Comparison of ENCODE assay signal across 1 cellular context in the genomic region with DNA sequence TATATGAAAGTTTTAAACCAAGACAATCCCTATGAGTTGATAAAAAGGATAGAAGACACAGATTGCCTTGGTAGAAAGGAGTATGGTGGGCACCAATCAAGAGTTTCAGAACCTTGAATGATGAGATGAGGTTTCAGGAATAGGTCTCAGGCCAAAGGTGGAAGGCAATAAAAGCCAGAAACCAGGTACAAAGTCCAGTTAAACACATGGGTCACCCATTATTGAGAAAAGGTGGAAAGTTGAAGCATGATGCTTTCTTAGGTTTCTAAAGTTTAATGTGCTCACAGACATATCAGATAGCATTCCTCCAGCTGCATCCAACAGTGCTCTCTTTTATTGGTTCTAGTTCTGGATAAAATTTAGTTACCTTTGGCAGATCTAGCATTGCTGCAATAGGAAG.
TF ChIP-seq lines count a peak whose summit lies in the region.

No MANE protein-coding gene starts in this region.

TF ChIP-seq in HepG2, 621 proteins besides CTCF, POLR2A, EP300 and RAD21 (continued from another document):
- TF ChIP-seq, protein P1, sequence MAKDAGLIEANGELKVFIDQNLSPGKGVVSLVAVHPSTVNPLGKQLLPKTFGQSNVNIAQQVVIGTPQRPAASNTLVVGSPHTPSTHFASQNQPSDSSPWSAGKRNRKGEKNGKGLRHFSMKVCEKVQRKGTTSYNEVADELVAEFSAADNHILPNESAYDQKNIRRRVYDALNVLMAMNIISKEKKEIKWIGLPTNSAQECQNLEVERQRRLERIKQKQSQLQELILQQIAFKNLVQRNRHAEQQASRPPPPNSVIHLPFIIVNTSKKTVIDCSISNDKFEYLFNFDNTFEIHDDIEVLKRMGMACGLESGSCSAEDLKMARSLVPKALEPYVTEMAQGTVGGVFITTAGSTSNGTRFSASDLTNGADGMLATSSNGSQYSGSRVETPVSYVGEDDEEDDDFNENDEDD (CRISPR knock-in tag; IDR thresholded peaks at IDR 0.05; ENCODE audit: borderline replicate concordance), result no peak
- TF ChIP-seq ZNF775 (CRISPR knock-in tag; IDR thresholded peaks at IDR 0.05; ENCODE audit: borderline replicate concordance) (no peak), ZNF570 (CRISPR knock-in tag; IDR thresholded peaks at IDR 0.05; ENCODE audit: borderline replicate concordance) (no peak), GATAD1 (CRISPR knock-in tag; IDR thresholded peaks at IDR 0.05) (no peak), FOXJ3 (CRISPR knock-in tag; IDR thresholded peaks at IDR 0.05; ENCODE audit: borderline replicate concordance) (no peak), ATF7 (IDR thresholded peaks at IDR 0.05) (no peak), ATF7 (CRISPR knock-in tag; IDR thresholded peaks at IDR 0.05) (no peak), FOXP1 (IDR thresholded peaks at IDR 0.05) (no peak), FOXP1 (CRISPR knock-in tag; IDR thresholded peaks at IDR 0.05) (no peak), BORCS8-MEF2B (CRISPR knock-in tag; IDR thresholded peaks at IDR 0.05) (no peak), XRCC5 (optimal IDR thresholded peaks at IDR 0.05; ENCODE audit: low read length) (no peak), ZNF564 (CRISPR knock-in tag; IDR thresholded peaks at IDR 0.05) (no peak)
- TF ChIP-seq, protein P2, sequence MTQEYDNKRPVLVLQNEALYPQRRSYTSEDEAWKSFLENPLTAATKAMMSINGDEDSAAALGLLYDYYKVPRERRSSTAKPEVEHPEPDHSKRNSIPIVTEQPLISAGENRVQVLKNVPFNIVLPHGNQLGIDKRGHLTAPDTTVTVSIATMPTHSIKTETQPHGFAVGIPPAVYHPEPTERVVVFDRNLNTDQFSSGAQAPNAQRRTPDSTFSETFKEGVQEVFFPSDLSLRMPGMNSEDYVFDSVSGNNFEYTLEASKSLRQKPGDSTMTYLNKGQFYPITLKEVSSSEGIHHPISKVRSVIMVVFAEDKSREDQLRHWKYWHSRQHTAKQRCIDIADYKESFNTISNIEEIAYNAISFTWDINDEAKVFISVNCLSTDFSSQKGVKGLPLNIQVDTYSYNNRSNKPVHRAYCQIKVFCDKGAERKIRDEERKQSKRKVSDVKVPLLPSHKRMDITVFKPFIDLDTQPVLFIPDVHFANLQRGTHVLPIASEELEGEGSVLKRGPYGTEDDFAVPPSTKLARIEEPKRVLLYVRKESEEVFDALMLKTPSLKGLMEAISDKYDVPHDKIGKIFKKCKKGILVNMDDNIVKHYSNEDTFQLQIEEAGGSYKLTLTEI (CRISPR knock-in tag; conservative IDR thresholded peaks at IDR 0.05), result no peak
- TF ChIP-seq, protein P3, sequence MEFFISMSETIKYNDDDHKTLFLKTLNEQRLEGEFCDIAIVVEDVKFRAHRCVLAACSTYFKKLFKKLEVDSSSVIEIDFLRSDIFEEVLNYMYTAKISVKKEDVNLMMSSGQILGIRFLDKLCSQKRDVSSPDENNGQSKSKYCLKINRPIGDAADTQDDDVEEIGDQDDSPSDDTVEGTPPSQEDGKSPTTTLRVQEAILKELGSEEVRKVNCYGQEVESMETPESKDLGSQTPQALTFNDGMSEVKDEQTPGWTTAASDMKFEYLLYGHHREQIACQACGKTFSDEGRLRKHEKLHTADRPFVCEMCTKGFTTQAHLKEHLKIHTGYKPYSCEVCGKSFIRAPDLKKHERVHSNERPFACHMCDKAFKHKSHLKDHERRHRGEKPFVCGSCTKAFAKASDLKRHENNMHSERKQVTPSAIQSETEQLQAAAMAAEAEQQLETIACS (CRISPR knock-in tag; IDR thresholded peaks at IDR 0.05), result no peak
- TF ChIP-seq, protein P4, sequence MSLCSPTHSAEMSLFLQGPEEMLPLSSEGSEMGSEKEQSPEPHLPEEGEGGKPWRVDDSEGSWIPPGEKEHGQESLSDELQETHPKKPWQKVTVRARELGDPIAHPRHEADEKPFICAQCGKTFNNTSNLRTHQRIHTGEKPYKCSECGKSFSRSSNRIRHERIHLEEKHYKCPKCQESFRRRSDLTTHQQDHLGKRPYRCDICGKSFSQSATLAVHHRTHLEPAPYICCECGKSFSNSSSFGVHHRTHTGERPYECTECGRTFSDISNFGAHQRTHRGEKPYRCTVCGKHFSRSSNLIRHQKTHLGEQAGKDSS (CRISPR knock-in tag; IDR thresholded peaks at IDR 0.05; ENCODE audit: borderline replicate concordance, low read depth), result no peak
TF ChIP-seq in HepG2: peak in this region for 0.
